ENCODE assay signal across 8 cellular contexts in genomic region chr16:1613240-1613639, GRCh38. TPM values are rescaled to one million over a fixed set of nuclear protein-coding genes. Genes with fewer than 3 reads are reported as not detected.
DNase-seq lines count a peak whose midpoint lies in the region; ATAC-seq and TF ChIP-seq lines count a peak whose summit lies in the region.

No MANE protein-coding gene starts in this region.

- no peak for TF ChIP-seq CTCF in CD14-positive monocyte (IDR thresholded peaks at IDR 0.05)

- H3K4me1 Mint-ChIP-seq in CD14-positive monocyte: peaks cover 39% of the 10 kb centered on the region
- H3K4me1 Mint-ChIP-seq in activated naive CD4-positive, alpha-beta T cell treated with anti-CD3 and anti-CD28 coated beads, Interleukin-2, amount 50 U/mL, for 24 hours: peaks cover 30% of the 10 kb centered on the region

- intact Hi-C loops in CD14-positive monocyte (cut with micrococcal nuclease): loop anchor here (5.0 to 10.0 kb wide), 5 partner anchors 62 to 191 kb away; partner anchors contain the start of genes CLCN7 (in 1 of the 2), JPT2 (in 1 of the 2), MAPK8IP3 (in 1 of the 2) and UQCC4 (in 1 of the 2)
- intact Hi-C loops in posterior vena cava (cut with DNase I): no loop called here

- H3K27ac ChIP-seq in HUES64 (ENCODE audit: low read depth, low read length) (no peak overlapping the region), thymus (ENCODE audit: low read depth) (no peak overlapping the region)

- H3K4me3 Mint-ChIP-seq in CD14-positive monocyte: peak overlapping the region; percentile 89 to 94
- peak overlapping the region; percentile 93 for H3K4me3 Mint-ChIP-seq in activated naive CD4-positive, alpha-beta T cell treated with anti-CD3 and anti-CD28 coated beads, Interleukin-2, amount 50 U/mL, for 24 hours

- H3K27ac Mint-ChIP-seq in CD14-positive monocyte: peak overlapping the region in 5 of 7 donors; percentile 18 to 80 (median 75)
- H3K27ac Mint-ChIP-seq in activated naive CD4-positive, alpha-beta T cell treated with anti-CD3 and anti-CD28 coated beads, Interleukin-2, amount 50 U/mL, for 24 hours: peak overlapping the region; percentile 77

- H3K4me3 ChIP-seq in HUES64 (ENCODE audit: low read length): peak overlapping the region; percentile 72
- peak overlapping the region; percentile 95 for H3K4me3 ChIP-seq in thymus (ENCODE audit: low read length)

- DNase-seq in CD14-positive monocyte (ENCODE audit: low spot score): no peak
- DNase-seq in kidney tubule cell (ENCODE audit: low spot score): peak; percentile 13
- no peak for DNase-seq in posterior vena cava (ENCODE audit: low spot score)
- no peak for DNase-seq in ureter (ENCODE audit: low spot score)

- peaks cover 3 to 25% (median 18%) of the 10 kb centered on the region in 7 donors for H3K9me3 Mint-ChIP-seq in CD14-positive monocyte
- H3K9me3 Mint-ChIP-seq in activated naive CD4-positive, alpha-beta T cell treated with anti-CD3 and anti-CD28 coated beads, Interleukin-2, amount 50 U/mL, for 24 hours: no peaks in the 10 kb centered on the region

- peaks cover 20% of the 10 kb centered on the region for H3K36me3 ChIP-seq in HUES64 (ENCODE audit: insufficient read depth, low read length)
- H3K36me3 ChIP-seq in thymus (ENCODE audit: control insufficient read depth, insufficient read depth): peaks cover 16% of the 10 kb centered on the region

- H3K36me3 Mint-ChIP-seq in CD14-positive monocyte: peaks cover 36 to 41% of the 10 kb centered on the region in 2 donors
- peaks cover 7% of the 10 kb centered on the region for H3K36me3 Mint-ChIP-seq in activated naive CD4-positive, alpha-beta T cell treated with anti-CD3 and anti-CD28 coated beads, Interleukin-2, amount 50 U/mL, for 24 hours

- H3K27me3 ChIP-seq in HUES64 (ENCODE audit: insufficient read depth, low read length) (peaks cover 21% of the 10 kb centered on the region), thymus (ENCODE audit: control insufficient read depth, insufficient read depth) (no peaks in the 10 kb centered on the region)

- H3K9ac ChIP-seq in HUES64 (ENCODE audit: low read depth, low read length): peak overlapping the region; percentile 63

- H3K9me3 ChIP-seq in HUES64 (ENCODE audit: insufficient read depth, low read depth, low read length) (no peaks in the 10 kb centered on the region), thymus (ENCODE audit: control insufficient read depth) (no peaks in the 10 kb centered on the region)

- WGBS in HUES64: 4% methylated on average over 19 of the region's 19 CpGs
- WGBS in thymus: 1% methylated on average over 19 of the region's 19 CpGs

- no peak for ATAC-seq in HG02981 (IDR thresholded peaks at IDR 0.05; ENCODE audit: unreplicated experiment)

- H3K4me1 ChIP-seq in HUES64 (ENCODE audit: insufficient read depth, low read length) (peaks cover 21% of the 10 kb centered on the region), thymus (ENCODE audit: control insufficient read depth, insufficient read depth, low read length) (peaks cover 24% of the 10 kb centered on the region)

- H3K27me3 Mint-ChIP-seq in CD14-positive monocyte (ENCODE audit: low read depth in 3 of 3): peaks cover 22 to 23% (median 23%) of the 10 kb centered on the region in 3 donors
- H3K27me3 Mint-ChIP-seq in activated naive CD4-positive, alpha-beta T cell treated with anti-CD3 and anti-CD28 coated beads, Interleukin-2, amount 50 U/mL, for 24 hours: no peaks in the 10 kb centered on the region

RNA-seq across cellular contexts. Expression of gene CRAMP1, which starts 1.1 kb away (rescaled TPM):
- polyA plus RNA-seq in CD14-positive monocyte (1 to 10 TPM in 1 of 2 donors, under 1 TPM in 1; 0.46 to 1.0 TPM), thymus (12.2 TPM)
- polyA plus RNA-seq in HUES64 (2013, experiment 1 of 2): 13.5 TPM
- 14.5 TPM for polyA plus RNA-seq in HUES64 (2013, experiment 2 of 2)
- total RNA-seq in posterior vena cava (10 to 100 TPM; 12.1 to 12.4 TPM), ureter (31.4 TPM)

RNA-seq across cellular contexts. Expression of gene IFT140, which starts 1.4 kb away (rescaled TPM):
- polyA plus RNA-seq in CD14-positive monocyte (1 to 10 TPM in 1 of 2 donors, under 1 TPM in 1; 0.75 to 1.2 TPM), thymus (12.0 TPM)
- 11.0 TPM for polyA plus RNA-seq in HUES64 (2013, experiment 1 of 2)
- 17.2 TPM for polyA plus RNA-seq in HUES64 (2013, experiment 2 of 2)
- total RNA-seq in posterior vena cava (10 to 100 TPM; 13.1 to 14.9 TPM), ureter (35.1 TPM)

Comparison
In these comparisons a context has a peak if more than half of its experiments do, and no peak if none do; other contexts are left out.
1. intact Hi-C loops: an anchor here in CD14-positive monocyte (5.0 to 10.0 kb wide); none called in posterior vena cava.